Comparison of ENCODE assay signal across 20 cellular contexts in the genomic region with DNA sequence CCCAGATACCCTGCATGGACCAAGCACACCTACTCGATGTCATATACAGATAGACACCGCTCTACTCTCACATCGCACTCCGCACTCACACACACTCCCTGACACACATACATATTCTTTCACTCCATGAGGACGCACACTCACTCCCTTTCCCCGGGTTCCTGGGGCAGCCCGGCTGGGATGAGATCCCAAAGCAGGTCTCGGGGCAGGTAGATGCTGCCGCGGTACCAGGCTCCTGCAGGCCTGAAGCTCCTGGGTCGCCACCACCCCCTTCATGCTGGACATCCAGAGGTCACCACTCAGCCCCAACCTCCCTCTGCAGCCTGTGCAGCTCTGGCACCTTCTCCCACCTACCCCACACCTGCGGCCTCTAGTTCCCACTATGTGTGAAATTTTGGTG. TPM values are rescaled to one million over a fixed set of nuclear protein-coding genes. Genes with fewer than 3 reads are reported as not detected.
"Had no signal": no experiment of that assay in that cellular context is flagged by ENCODE, and none has a peak within 500 bp of the region (broad histone marks: within the 10 kb centered on the region; RNA-seq: fewer than 3 reads in every experiment).

No MANE protein-coding gene starts in this region.

- H3K27ac ChIP-seq: adrenal gland, cardiac muscle cell, left lung, testis had no signal

- ATAC-seq: activated T-helper 17 cell treated with anti-CD3 and anti-CD28 coated beads, Interleukin-2, amount 50 U/mL, for 72 hours; left lung; natural killer cell; right cardiac atrium; stimulated activated naive CD8-positive, alpha-beta T cell treated with anti-CD3 and anti-CD28 coated beads, Interleukin-15, amount 100 ng/mL, for 72 hours had no signal

- H3K36me3 Mint-ChIP-seq: memory B cell, natural killer cell had no signal

- H3K9me3 ChIP-seq: adrenal gland, left lung, testis had no signal

- H3K36me3 ChIP-seq: adrenal gland, cardiac muscle cell had no signal

- H3K4me3 ChIP-seq: adrenal gland, cardiac muscle cell, left lung had no signal

- H3K4me3 Mint-ChIP-seq: activated T-helper 17 cell treated with anti-CD3 and anti-CD28 coated beads, Interleukin-2, amount 50 U/mL, for 72 hours; memory B cell; stimulated activated naive CD8-positive, alpha-beta T cell treated with anti-CD3 and anti-CD28 coated beads, Interleukin-15, amount 100 ng/mL, for 72 hours had no signal

- H3K27ac Mint-ChIP-seq: activated CD4-positive, alpha-beta T cell treated with anti-CD3 and anti-CD28 coated beads, Interleukin-2, amount 10 ng/mL, durations not matched to agents 24 days and 14 days; activated naive CD4-positive, alpha-beta T cell treated with anti-CD3 and anti-CD28 coated beads, Interleukin-2, amount 50 U/mL, for 24 hours; activated T-helper 17 cell treated with anti-CD3 and anti-CD28 coated beads, Interleukin-2, amount 50 U/mL, for 72 hours; memory B cell; natural killer cell; progenitor cell of endocrine pancreas; stimulated activated naive CD8-positive, alpha-beta T cell treated with anti-CD3 and anti-CD28 coated beads, Interleukin-15, amount 100 ng/mL, for 72 hours had no signal

- DNase-seq: activated CD4-positive, alpha-beta T cell treated with anti-CD3 and anti-CD28 coated beads, Interleukin-2, amount 10 ng/mL, durations not matched to agents 24 days and 14 days; activated CD4-positive, CD25-positive, alpha-beta regulatory T cell; adrenal gland; left lung; natural killer cell; occipital lobe; right cardiac atrium; stimulated activated naive CD8-positive, alpha-beta T cell treated with anti-CD3 and anti-CD28 coated beads, Interleukin-15, amount 100 ng/mL, for 72 hours; SW 1271; testis had no signal

- H3K9me3 Mint-ChIP-seq: activated CD4-positive, alpha-beta T cell treated with anti-CD3 and anti-CD28 coated beads, Interleukin-2, amount 10 ng/mL, durations not matched to agents 24 days and 14 days; activated naive CD4-positive, alpha-beta T cell treated with anti-CD3 and anti-CD28 coated beads, Interleukin-2, amount 50 U/mL, for 24 hours; activated T-helper 17 cell treated with anti-CD3 and anti-CD28 coated beads, Interleukin-2, amount 50 U/mL, for 72 hours; memory B cell; natural killer cell; stimulated activated naive CD8-positive, alpha-beta T cell treated with anti-CD3 and anti-CD28 coated beads, Interleukin-15, amount 100 ng/mL, for 72 hours had no signal

RNA-seq across cellular contexts. Expression of gene C1QL4, which starts 2.3 kb away (rescaled TPM):
- total RNA-seq: activated CD4-positive, alpha-beta T cell treated with anti-CD3 and anti-CD28 coated beads, Interleukin-2, amount 10 ng/mL, durations not matched to agents 24 days and 14 days; activated CD8-positive, alpha-beta memory T cell treated with anti-CD3 and anti-CD28 coated beads for 36 hours; activated T-helper 17 cell treated with anti-CD3 and anti-CD28 coated beads, Interleukin-2, amount 50 U/mL, for 72 hours; cardiac muscle cell; dermis microvascular lymphatic vessel endothelial cell; left lung; natural killer cell; right cardiac atrium; urinary bladder had no signal
- polyA plus RNA-seq: adrenal gland, cardiac muscle cell, esophagus, right cardiac atrium, urinary bladder had no signal

RNA-seq across cellular contexts. Expression of gene DNAJC22, which starts 12.0 kb away (rescaled TPM):
- total RNA-seq: activated CD4-positive, alpha-beta T cell treated with anti-CD3 and anti-CD28 coated beads, Interleukin-2, amount 10 ng/mL, durations not matched to agents 24 days and 14 days; activated CD8-positive, alpha-beta memory T cell treated with anti-CD3 and anti-CD28 coated beads for 36 hours; activated T-helper 17 cell treated with anti-CD3 and anti-CD28 coated beads, Interleukin-2, amount 50 U/mL, for 72 hours; natural killer cell had no signal
- polyA plus RNA-seq: keratinocyte had no signal

RNA-seq across cellular contexts. Expression of gene PRPH, which starts 39.7 kb away (rescaled TPM):
- total RNA-seq: activated CD8-positive, alpha-beta memory T cell treated with anti-CD3 and anti-CD28 coated beads for 36 hours; dermis microvascular lymphatic vessel endothelial cell; natural killer cell; occipital lobe had no signal
